Comparison of ENCODE assay signal across 8 cellular contexts in the genomic region with DNA sequence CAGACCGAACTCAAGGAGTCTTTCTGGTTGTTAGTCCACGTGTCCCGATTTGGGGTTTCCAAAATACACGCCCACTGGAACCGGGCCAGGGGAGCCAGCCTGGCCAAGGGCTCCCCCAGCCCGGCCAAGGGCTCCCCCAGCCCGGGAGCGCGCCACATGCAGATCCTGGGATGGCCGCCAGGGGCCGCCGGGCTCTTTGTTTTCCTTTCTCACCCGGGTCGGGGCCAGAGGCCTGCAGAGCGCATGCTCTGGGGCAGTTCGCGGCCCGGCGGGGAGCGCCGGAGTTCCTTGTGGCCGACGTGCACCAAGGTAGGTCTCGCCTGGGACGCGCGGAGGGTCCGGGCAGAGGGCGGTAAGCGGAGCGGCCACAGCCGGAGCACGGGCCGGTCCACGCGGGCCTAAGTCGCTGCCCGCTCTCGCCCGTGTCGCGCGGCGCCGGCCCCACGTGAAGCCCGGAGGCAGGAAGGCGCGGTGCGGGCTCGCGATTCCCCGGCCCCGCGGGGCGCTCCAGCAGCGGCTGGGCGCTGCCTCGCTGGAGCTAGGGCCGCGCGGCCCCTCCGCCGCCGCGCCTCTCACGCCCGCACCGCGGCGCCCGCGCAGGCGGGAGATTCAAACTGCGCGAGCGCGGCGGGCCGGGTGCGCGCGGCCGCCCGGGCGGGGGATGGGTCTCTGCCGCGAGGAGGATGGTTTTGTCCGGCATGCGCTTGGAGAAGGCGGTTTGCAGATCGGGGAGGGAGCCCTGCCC. TPM values are rescaled to one million over a fixed set of nuclear protein-coding genes. Genes with fewer than 3 reads are reported as not detected.
DNase-seq lines count a peak whose midpoint lies in the region; ATAC-seq and TF ChIP-seq lines count a peak whose summit lies in the region.

No MANE protein-coding gene starts in this region.

- CTCF ChIA-PET in Caco-2 (lab: Charles Lee), result interaction anchor here (0.6 to 1.2 kb wide), 3 partner anchors 63 to 1523 kb away, joined by 3 to 5 read pairs (median 4); no protein-coding TSS in a partner anchor

- peak; percentile 69 for ATAC-seq in GM19463 (IDR thresholded peaks at IDR 0.05; ENCODE audit: unreplicated experiment)

- no peaks in the 10 kb centered on the region for H3K4me1 ChIP-seq in Caco-2

- peaks cover 74% of the 10 kb centered on the region for H3K36me3 Mint-ChIP-seq in Caco-2 (ENCODE audit: insufficient read depth, unreplicated experiment)
- peaks cover 7% of the 10 kb centered on the region for H3K36me3 Mint-ChIP-seq in endothelial cell (ENCODE audit: low read depth, unreplicated experiment)

- intact Hi-C loops in Caco-2 (cut with micrococcal nuclease; ENCODE audit: unreplicated experiment), result loop anchor here (1.0 to 2.0 kb wide), 2 partner anchors 63 to 84 kb away; no protein-coding TSS in a partner anchor

- H3K27me3 Mint-ChIP-seq in Caco-2 (ENCODE audit: insufficient read depth, unreplicated experiment) (no peaks in the 10 kb centered on the region), endothelial cell (ENCODE audit: unreplicated experiment) (peaks cover 11% of the 10 kb centered on the region)

- no peaks in the 10 kb centered on the region for H3K27me3 ChIP-seq in Caco-2 (replicated peaks; ENCODE audit: control insufficient read depth, insufficient read depth, low read length)

- TF ChIP-seq CTCF in Caco-2 (IDR thresholded peaks at IDR 0.05; ENCODE audit: insufficient read depth in 1 of 2, low read depth in 1 of 2, low read length in 1 of 2, severe bottlenecking in 1 of 2, unreplicated experiment in 1 of 2) (peak; percentile 78 to 87), endothelial cell (IDR thresholded peaks at IDR 0.05; ENCODE audit: unreplicated experiment) (peak; percentile 99)

- DNase-seq in Caco-2, result peak; percentile 90 to 91
- peak; percentile 92 for DNase-seq in HT-29 (ENCODE audit: low spot score)
- DNase-seq in NOMO-1 (lab: John Stamatoyannopoulos, UW; ENCODE audit: unreplicated experiment in 2 of 2), result peak; percentile 81 to 83
- peak; percentile 55 for DNase-seq in activated CD8-positive, alpha-beta memory T cell treated with anti-CD3 and anti-CD28 coated beads, Interleukin-2, amount 50 U/mL, for 1 hour (ENCODE audit: extremely low read depth)
- DNase-seq in endothelial cell (ENCODE audit: low spot score), result peak; percentile 92
- DNase-seq in middle frontal gyrus (ENCODE audit: extremely low spot score, low spot score), result peak; percentile 73
- peak; percentile 86 to 90 for DNase-seq in stimulated activated CD8-positive, alpha-beta memory T cell treated with anti-CD3 and anti-CD28 coated beads, Interleukin-2, amount 100 ng/mL, for 48 hours (ENCODE audit: low read depth in 2 of 2)

- H3K9me3 Mint-ChIP-seq in Caco-2 (ENCODE audit: unreplicated experiment) (no peaks in the 10 kb centered on the region), endothelial cell (ENCODE audit: unreplicated experiment) (no peaks in the 10 kb centered on the region)

- H3K4me3 Mint-ChIP-seq in Caco-2 (ENCODE audit: unreplicated experiment) (peak overlapping the region; percentile 87), endothelial cell (ENCODE audit: unreplicated experiment) (peak overlapping the region; percentile 85)

- no peaks in the 10 kb centered on the region for H3K36me3 ChIP-seq in Caco-2 (ENCODE audit: control insufficient read depth, insufficient read depth, low read length)

- no TSS peak for BruUV-seq in Caco-2 (replicated peaks; lab: Mats Ljungman, UMichigan)

- H3K27ac Mint-ChIP-seq in Caco-2 (ENCODE audit: unreplicated experiment) (peak overlapping the region; percentile 91), endothelial cell (ENCODE audit: unreplicated experiment) (peak overlapping the region; percentile 68)

- POLR2A ChIA-PET in Caco-2 (lab: Charles Lee), result interaction anchor here (0.6 to 1.2 kb wide), 8 partner anchors 11 to 359 kb away, joined by 3 to 12 read pairs (median 6); a partner anchor contains a TSS

- peaks cover 10% of the 10 kb centered on the region for H3K4me1 Mint-ChIP-seq in Caco-2 (ENCODE audit: low read depth, unreplicated experiment)
- H3K4me1 Mint-ChIP-seq in endothelial cell (ENCODE audit: unreplicated experiment), result peaks cover 10% of the 10 kb centered on the region

- no peaks in the 10 kb centered on the region for H3K9me3 ChIP-seq in Caco-2

- H3K4me3 ChIP-seq in Caco-2 (ENCODE audit: low read depth, low read length), result peak overlapping the region; percentile 78

RNA-seq across cellular contexts. Expression of a gene that starts 12.3 kb away (rescaled TPM):
- total RNA-seq in Caco-2 (2022) (52.1 and 54.0 TPM in 2 replicates), endothelial cell (ENCODE audit: unreplicated experiment) (21.9 TPM)
- 131 and 136 TPM in 2 replicates for total RNA-seq in HT-29 (2014; rRNA removed; shearing (Covaris generic))

RNA-seq across cellular contexts. Expression of a gene that starts 34.7 kb away (rescaled TPM):
- 23.1 and 25.1 TPM in 2 replicates for total RNA-seq in Caco-2 (2022)
- total RNA-seq in HT-29 (2014; rRNA removed; shearing (Covaris generic)), result 22.0 and 23.9 TPM in 2 replicates
- total RNA-seq in endothelial cell (ENCODE audit: unreplicated experiment), result 39.6 TPM

Comparison
In these comparisons a context has a peak if more than half of its experiments do, and no peak if none do; other contexts are left out.
1. Peak in every context shown above with its lines: DNase-seq, ATAC-seq and H3K4me3 ChIP-seq.